Comparison of ENCODE assay signal across 26 cellular contexts in genomic region chr19:31503211-31503610, GRCh38.
"Had no signal": no experiment of that assay in that cellular context is flagged by ENCODE, and none has a peak within 500 bp of the region (broad histone marks: within the 10 kb centered on the region; RNA-seq: fewer than 3 reads in every experiment).

No MANE protein-coding gene starts in this region.

- H3K9ac ChIP-seq: KMS-11 had no signal

- FAIRE-seq: HepG2, K562 had no signal

- H3K27me3 ChIP-seq: SJCRH30 had no signal

- ATAC-seq: HepG2, K562, Panc1, PC-3, Right ventricle myocardium inferior, SK-N-SH treated with all-trans-retinoic acid at 6 μM for 48 hours had no signal

- H3K27me3 Mint-ChIP-seq: IgD-negative memory B cell had no signal

- DNase-seq: Kasumi-1; MM.1S; NCI-H1092 treated with DMSO at 0.1 percent for 48 hours; NCI-H1436; NCI-H187; NCI-H2029; NCI-H2081 treated with DMSO at 0.1 percent for 48 hours; NCI-H2171; NCI-H226; NCI-H446; NCI-H510A; NCI-H524 treated with DMSO at 0.1 percent for 48 hours; NCI-H69; NCI-H774; NK-92 treated with Interleukin-12 subunit alpha and Interleukin-12 subunit beta, amount 100 ng/mL, for 24 hours; PC-3; SHP77 treated with DMSO at 0.1 percent for 48 hours; SJCRH30 had no signal

- H3K4me3 ChIP-seq: K562, SJCRH30 had no signal

- H3K4me1 Mint-ChIP-seq: IgD-negative memory B cell had no signal

- H3K9me3 ChIP-seq: SJCRH30 had no signal

- H3K36me3 ChIP-seq: SJCRH30 had no signal

- H3K27ac ChIP-seq: KMS-11, RWPE1, SJCRH30 had no signal

- H3K4me2 ChIP-seq: KMS-11 had no signal
